ENCODE assay signal across 8 cellular contexts in genomic region chr3:124558898-124559649, GRCh38.
DNase-seq lines count a peak whose midpoint lies in the region; ATAC-seq and TF ChIP-seq lines count a peak whose summit lies in the region.

No MANE protein-coding gene starts in this region.

- H3K9me3 ChIP-seq in mucosa of descending colon = no peaks in the 10 kb centered on the region

- POLR2A ChIA-PET in activated CD4-positive, alpha-beta memory T cell treated with anti-CD3 and anti-CD28 coated beads for 36 hours (lab: Charles Lee) = no interaction called here

- no peaks in the 10 kb centered on the region for H3K9me3 Mint-ChIP-seq in GM23338
- H3K9me3 Mint-ChIP-seq in activated CD4-positive, alpha-beta memory T cell treated with anti-CD3 and anti-CD28 coated beads for 36 hours = no peaks in the 10 kb centered on the region

- H3K4me3 ChIP-seq in GM23338 (no peak overlapping the region), epithelial cell of esophagus (ENCODE audit: low read length) (no peak overlapping the region), mucosa of descending colon (no peak overlapping the region)

- no peaks in the 10 kb centered on the region for H3K79me2 ChIP-seq in GM23338 (replicated peaks; ENCODE audit: insufficient read depth)

- no peak overlapping the region for H2AFZ ChIP-seq in GM23338

- H3K36me3 Mint-ChIP-seq in GM23338 (ENCODE audit: low read depth) = no peaks in the 10 kb centered on the region; the same call in 2 of the 3 replicates
- H3K36me3 Mint-ChIP-seq in activated CD4-positive, alpha-beta memory T cell treated with anti-CD3 and anti-CD28 coated beads for 36 hours = no peaks in the 10 kb centered on the region

- peaks cover 10% of the 10 kb centered on the region for H3K4me1 ChIP-seq in GM23338 (ENCODE audit: insufficient read depth)
- peaks cover 22% of the 10 kb centered on the region for H3K4me1 ChIP-seq in mucosa of descending colon (ENCODE audit: low read depth)

- no peak overlapping the region for H3K27ac Mint-ChIP-seq in GM23338
- H3K27ac Mint-ChIP-seq in activated CD4-positive, alpha-beta memory T cell treated with anti-CD3 and anti-CD28 coated beads for 36 hours = no peak overlapping the region

- H3K4me1 Mint-ChIP-seq in GM23338 = peaks cover 23% of the 10 kb centered on the region
- H3K4me1 Mint-ChIP-seq in activated CD4-positive, alpha-beta memory T cell treated with anti-CD3 and anti-CD28 coated beads for 36 hours (ENCODE audit: low read depth) = no peaks in the 10 kb centered on the region

- intact Hi-C loops in mucosa of descending colon (cut with DNase I, micrococcal nuclease) = loop anchor here in 1 of 2 donors (10.0 kb wide), 1 partner anchor 204 kb away; no protein-coding TSS in a partner anchor
- intact Hi-C loops in activated CD4-positive, alpha-beta memory T cell treated with anti-CD3 and anti-CD28 coated beads for 36 hours (cut with micrococcal nuclease) = no loop called here

- TF ChIP-seq CTCF in GM23338 (conservative IDR thresholded peaks at IDR 0.05; ENCODE audit: low read depth in 2 of 2) (no peak), epithelial cell of esophagus (IDR thresholded peaks at IDR 0.05; ENCODE audit: insufficient read depth, low read depth, low read length, missing control alignments) (no peak), mucosa of descending colon (IDR thresholded peaks at IDR 0.05) (no peak)

- H3K4me3 Mint-ChIP-seq in GM23338 = no peak overlapping the region
- no peak overlapping the region for H3K4me3 Mint-ChIP-seq in activated CD4-positive, alpha-beta memory T cell treated with anti-CD3 and anti-CD28 coated beads for 36 hours

- no peak overlapping the region for H3K27ac ChIP-seq in GM23338 (ENCODE audit: low read depth)

- no peak for DNase-seq in GM23338 (ENCODE audit: low spot score)
- DNase-seq in NCI-H82 (lab: John Stamatoyannopoulos, UW) = peak; percentile 99
- DNase-seq in epithelial cell of esophagus (ENCODE audit: low read depth) = peak; percentile 93
- peak; percentile 67 to 77 (median 75) for DNase-seq in mucosa of descending colon
- DNase-seq in activated CD4-positive, alpha-beta memory T cell treated with anti-CD3 and anti-CD28 coated beads for 36 hours = no peak

- ATAC-seq in GM23338 (peak; percentile 15; the same call in 2 of the 3 replicates), mucosa of descending colon (peak; percentile 68), HG02885 (IDR thresholded peaks at IDR 0.05; ENCODE audit: poor library complexity, unreplicated experiment) (no peak), GM18909 (IDR thresholded peaks at IDR 0.05; ENCODE audit: poor library complexity, unreplicated experiment) (no peak), HG02571 (IDR thresholded peaks at IDR 0.05; ENCODE audit: unreplicated experiment) (no peak)

- H3F3A ChIP-seq in GM23338 (replicated peaks; ENCODE audit: low read depth) = no peaks in the 10 kb centered on the region

- no peak overlapping the region for H3K4me2 ChIP-seq in GM23338

- no peaks in the 10 kb centered on the region for H4K20me1 ChIP-seq in GM23338 (replicated peaks; ENCODE audit: insufficient read depth)

- H3K9me2 ChIP-seq in GM23338 (ENCODE audit: insufficient read depth) = no peaks in the 10 kb centered on the region

- no peaks in the 10 kb centered on the region for H3K36me3 ChIP-seq in GM23338 (ENCODE audit: insufficient read depth)
- H3K36me3 ChIP-seq in mucosa of descending colon (ENCODE audit: low read depth) = no peaks in the 10 kb centered on the region

- peaks cover 1% of the 10 kb centered on the region for H3K27me3 Mint-ChIP-seq in GM23338 (ENCODE audit: insufficient read depth, low read depth, poor library complexity)
- H3K27me3 Mint-ChIP-seq in activated CD4-positive, alpha-beta memory T cell treated with anti-CD3 and anti-CD28 coated beads for 36 hours = peaks cover 40% of the 10 kb centered on the region

- CTCF ChIA-PET in activated CD4-positive, alpha-beta memory T cell treated with anti-CD3 and anti-CD28 coated beads for 36 hours (lab: Charles Lee) = interaction anchor here (0.7 to 12.6 kb wide), 22 partner anchors 8 to 342 kb away, joined by 3 to 258 read pairs (median 4); no protein-coding TSS in a partner anchor

- no peaks in the 10 kb centered on the region for H3K27me3 ChIP-seq in GM23338 (ENCODE audit: insufficient read depth)

TF ChIP-seq in GM23338, 12 proteins besides CTCF, POLR2A, EP300 and RAD21:
- no peak for TF ChIP-seq POLR2AphosphoS5 (IDR thresholded peaks at IDR 0.05; ENCODE audit: low read depth)
- TF ChIP-seq CREB1 (CRISPR knock-in tag; IDR thresholded peaks at IDR 0.05; ENCODE audit: low read depth) = no peak
- TF ChIP-seq REST (IDR thresholded peaks at IDR 0.05; ENCODE audit: unreplicated experiment) = no peak
- no peak for TF ChIP-seq ETS1 (IDR thresholded peaks at IDR 0.05)
- TF ChIP-seq JUNB (IDR thresholded peaks at IDR 0.05; ENCODE audit: unreplicated experiment) = no peak
- no peak for TF ChIP-seq EZH2phosphoT487 (IDR thresholded peaks at IDR 0.05; ENCODE audit: unreplicated experiment)
- no peak for TF ChIP-seq EZH2 (IDR thresholded peaks at IDR 0.05; ENCODE audit: low read depth, unreplicated experiment)
- no peak for TF ChIP-seq NANOG (IDR thresholded peaks at IDR 0.05; ENCODE audit: borderline replicate concordance)
TF ChIP-seq in GM23338: peak in this region for 0.

Comparison
In these comparisons a context has a peak if more than half of its experiments do, and no peak if none do; other contexts are left out.
1. ATAC-seq: peak in GM23338 (single experiment) and mucosa of descending colon (single experiment); none in HG02885 (single experiment), GM18909 (single experiment) and HG02571 (single experiment).
2. DNase-seq: peak in NCI-H82 (single experiment), epithelial cell of esophagus (single experiment) and mucosa of descending colon (3 of 3); none in GM23338 (single experiment) and activated CD4-positive, alpha-beta memory T cell treated with anti-CD3 and anti-CD28 coated beads for 36 hours (single experiment).